ENCODE assay signal across 16 cellular contexts in the genomic region with DNA sequence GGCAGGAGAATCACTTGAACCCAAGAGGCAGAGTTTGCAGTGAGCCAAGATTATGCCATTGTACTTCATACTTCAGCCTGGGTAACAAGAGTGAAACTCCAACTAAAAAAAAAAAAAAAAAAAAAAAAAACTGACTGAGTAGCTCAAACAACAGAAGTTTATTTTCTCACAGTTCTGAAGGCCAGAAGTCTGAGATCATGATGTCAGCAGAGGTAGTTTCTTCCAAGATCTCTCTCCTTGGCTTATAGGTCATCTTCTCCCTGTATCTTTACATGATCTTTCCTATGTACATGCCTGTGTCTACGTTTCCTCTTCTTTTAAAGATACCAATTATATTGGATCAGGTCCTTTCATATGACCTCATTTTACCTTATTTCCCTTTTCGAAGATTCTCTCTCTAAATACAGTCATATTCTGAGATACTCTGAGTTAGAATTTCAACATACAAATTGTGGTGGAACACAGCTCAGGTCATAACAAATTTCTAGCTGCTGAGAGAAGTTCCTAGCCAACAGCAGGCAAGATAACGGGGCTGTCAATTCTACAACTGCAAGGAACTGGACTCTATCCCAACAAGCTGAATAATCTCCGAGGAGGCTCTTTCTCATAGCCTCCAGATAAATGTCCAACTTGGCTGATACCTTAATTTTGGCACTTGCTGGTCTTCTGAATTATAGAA.
"Had no signal": no experiment of that assay in that cellular context is flagged by ENCODE, and none has a peak within 500 bp of the region (broad histone marks: within the 10 kb centered on the region; RNA-seq: fewer than 3 reads in every experiment).

No MANE protein-coding gene starts in this region.

- DNase-seq: activated CD4-positive, alpha-beta memory T cell treated with anti-CD3 and anti-CD28 coated beads for 36 hours; activated CD4-positive, alpha-beta T cell treated with anti-CD3 and anti-CD28 coated beads for 36 hours; activated CD8-positive, alpha-beta memory T cell treated with anti-CD3 and anti-CD28 coated beads, Interleukin-2, amount 10 ng/mL, durations not matched to agents 7 days and 5 days; activated effector memory CD4-positive, alpha-beta T cell treated with Interleukin-2 at 50 U/mL for 16 hours; activated naive CD4-positive, alpha-beta T cell treated with anti-CD3 and anti-CD28 coated beads, Interleukin-2, amount 50 U/mL, for 16 hours; activated T-cell treated with anti-CD3 and anti-CD28 coated beads, Interleukin-2, amount 50 U/mL, for 24 hours; central memory CD4-positive, alpha-beta T cell; effector memory CD4-positive, alpha-beta T cell; immature natural killer cell; lower lobe of right lung; stimulated activated CD4-positive, alpha-beta T cell treated with anti-CD3 and anti-CD28 coated beads, Interleukin-2, amount 100 ng/mL, for 48 hours; T-helper 1 cell; T1000 had no signal

- H3K27ac ChIP-seq: lower lobe of right lung had no signal

- H3K4me1 ChIP-seq: lower lobe of right lung had no signal

- H3K36me3 ChIP-seq: lower lobe of right lung had no signal

- H3K9me3 ChIP-seq: lower lobe of right lung had no signal

- ATAC-seq: activated CD4-positive, alpha-beta T cell treated with anti-CD3 and anti-CD28 coated beads for 36 hours; activated CD8-positive, alpha-beta memory T cell treated with anti-CD3 and anti-CD28 coated beads, Interleukin-2, amount 10 ng/mL, durations not matched to agents 7 days and 5 days; lower lobe of right lung; SK-N-SH treated with all-trans-retinoic acid at 6 μM for 48 hours; stimulated activated memory B cell treated with anti-CD40 and anti-IgM and Interleukin-4, amounts not matched to agents 10 μg/mL and 1 μg/mL and 100 μg/mL, for 72 hours had no signal

- H3K4me3 ChIP-seq: coronary artery, lower lobe of right lung had no signal
